In the genomic region with DNA sequence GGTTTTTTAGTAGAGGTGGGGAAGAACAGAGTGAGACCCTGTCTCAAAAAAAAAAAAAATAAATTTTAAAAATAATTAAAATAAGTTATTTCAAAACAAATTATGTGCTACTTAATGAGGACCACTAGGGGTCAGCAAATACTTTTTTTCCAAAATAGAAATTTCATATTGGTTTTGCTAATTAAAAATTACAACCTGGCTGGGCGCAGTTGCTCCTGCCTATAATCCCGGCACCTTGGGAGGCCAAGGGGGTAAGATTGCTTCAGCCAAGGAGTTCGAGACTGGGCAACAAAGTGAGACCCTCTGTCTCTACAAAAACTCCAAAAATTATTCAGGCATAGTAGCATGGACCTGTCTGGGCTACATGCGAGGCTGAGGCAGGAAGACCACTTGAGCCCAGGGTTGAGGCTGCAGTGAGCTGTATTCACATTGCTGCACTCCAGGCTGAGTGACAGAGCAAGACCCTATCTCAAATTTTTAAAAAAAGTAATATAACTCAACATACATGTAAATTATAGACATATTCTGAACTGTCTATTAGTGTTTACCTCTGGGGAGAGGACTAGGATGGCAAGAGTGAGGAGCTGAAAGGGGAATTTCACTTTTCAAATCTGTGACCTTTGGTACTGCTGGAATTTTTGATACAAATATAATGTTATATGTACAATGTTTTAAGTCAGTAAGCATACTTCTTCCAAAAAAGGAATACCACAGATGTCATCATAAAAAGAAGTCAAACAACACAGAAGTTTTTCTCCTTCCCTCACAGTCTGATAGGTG, we compare ENCODE assay signal across 7 cellular contexts. TPM values are rescaled to one million over a fixed set of nuclear protein-coding genes. Genes with fewer than 3 reads are reported as not detected.
DNase-seq lines count a peak whose midpoint lies in the region; ATAC-seq and TF ChIP-seq lines count a peak whose summit lies in the region.

No MANE protein-coding gene starts in this region.

- H4K5ac ChIP-seq in mesendoderm (ENCODE audit: low read length), result no peak overlapping the region

- intact Hi-C loops in MCF 10A (cut with micrococcal nuclease), result loop anchor here (2.0 to 5.0 kb wide), 2 partner anchors 65 to 278 kb away; no protein-coding TSS in a partner anchor

- H3K4me3 Mint-ChIP-seq in MCF 10A (ENCODE audit: unreplicated experiment), result no peak overlapping the region

- no peak overlapping the region for H3K23ac ChIP-seq in mesendoderm (ENCODE audit: low read length)

- no peak overlapping the region for H3K27ac ChIP-seq in mesendoderm (ENCODE audit: low read depth, low read length)

- no peaks in the 10 kb centered on the region for H4K20me1 ChIP-seq in Loucy (ENCODE audit: insufficient read depth, low read length, poor library complexity, severe bottlenecking)

- no peaks in the 10 kb centered on the region for H3K36me3 Mint-ChIP-seq in MCF 10A (ENCODE audit: insufficient read depth, unreplicated experiment)

- H3K9ac ChIP-seq in Loucy (ENCODE audit: low read depth, low read length, poor library complexity, severe bottlenecking) (no peak overlapping the region), mesendoderm (ENCODE audit: low read length) (no peak overlapping the region)

- ATAC-seq in GM18498 (IDR thresholded peaks at IDR 0.05; ENCODE audit: unreplicated experiment) (no peak), HG03135 (IDR thresholded peaks at IDR 0.05; ENCODE audit: unreplicated experiment) (no peak)

- H3K9me3 ChIP-seq in Loucy (ENCODE audit: insufficient read depth, low read depth, low read length), result no peaks in the 10 kb centered on the region

- no CpG with 5 or more reads among the region's 4 CpGs for WGBS in mesendoderm (ENCODE audit: extremely low coverage, insufficient coverage, low lambda C conversion rate)

- H2AK5ac ChIP-seq in mesendoderm (ENCODE audit: low read length), result no peak overlapping the region

- H3K4me1 Mint-ChIP-seq in MCF 10A (ENCODE audit: insufficient read depth, unreplicated experiment), result no peaks in the 10 kb centered on the region

- no TSS peak for BruUV-seq in MCF 10A (replicated peaks; lab: Mats Ljungman, UMichigan)

- H2AFZ ChIP-seq in Loucy (ENCODE audit: low read length), result no peak overlapping the region

- TF ChIP-seq CTCF in Loucy (conservative IDR thresholded peaks at IDR 0.05; ENCODE audit: low read length), result 0 out of 2 replicates have a peak, but pooled peaks have one; percentile 24
- peak; percentile 67 for TF ChIP-seq CTCF in MCF 10A (IDR thresholded peaks at IDR 0.05; ENCODE audit: unreplicated experiment)

- H2BK120ac ChIP-seq in mesendoderm (ENCODE audit: low read depth, low read length), result no peak overlapping the region

- H3K27me3 Mint-ChIP-seq in MCF 10A (ENCODE audit: insufficient read depth, unreplicated experiment), result peaks cover 21% of the 10 kb centered on the region

- H3K36me3 ChIP-seq in Loucy (ENCODE audit: insufficient read depth, low read length) (no peaks in the 10 kb centered on the region), mesendoderm (ENCODE audit: control insufficient read depth, insufficient read depth, low read length) (no peaks in the 10 kb centered on the region)

- H2BK15ac ChIP-seq in mesendoderm (replicated peaks; ENCODE audit: low read depth), result no peak overlapping the region

- H3K9me3 Mint-ChIP-seq in MCF 10A (ENCODE audit: unreplicated experiment), result no peaks in the 10 kb centered on the region

- H3F3A ChIP-seq in Loucy (ENCODE audit: low read depth), result no peaks in the 10 kb centered on the region

- no peaks in the 10 kb centered on the region for H3K79me1 ChIP-seq in mesendoderm (ENCODE audit: low read length)

- H3K56ac ChIP-seq in mesendoderm (ENCODE audit: low read length), result no peak overlapping the region

- H3K18ac ChIP-seq in mesendoderm (ENCODE audit: low read length), result no peak overlapping the region

- H3K27ac Mint-ChIP-seq in MCF 10A (ENCODE audit: low read depth, unreplicated experiment), result no peak overlapping the region

- H3K27me3 ChIP-seq in Loucy (ENCODE audit: insufficient read depth, low read length, poor library complexity, severe bottlenecking) (no peaks in the 10 kb centered on the region), mesendoderm (ENCODE audit: insufficient read depth, low read length, poor library complexity) (peaks cover 1% of the 10 kb centered on the region)

- H3K4me1 ChIP-seq in Loucy (ENCODE audit: insufficient read depth, low read length, poor library complexity, severe bottlenecking) (no peaks in the 10 kb centered on the region), mesendoderm (ENCODE audit: control insufficient read depth, low read depth, low read length) (no peaks in the 10 kb centered on the region)

- H3K9me2 ChIP-seq in Loucy (replicated peaks; ENCODE audit: low read depth, low read length), result no peaks in the 10 kb centered on the region

- H3K4me2 ChIP-seq in Loucy (ENCODE audit: low read depth, low read length, poor library complexity, severe bottlenecking) (no peak overlapping the region), mesendoderm (ENCODE audit: low read length) (no peak overlapping the region)

- POLR2A ChIA-PET in MCF 10A (lab: Yijun Ruan, JAX), result interaction anchor here (0.6 to 1.2 kb wide), 4 partner anchors 22 to 88 kb away, joined by 3 to 4 read pairs (median 4); partner anchors contain the start of gene MSRB1

- H3K4me3 ChIP-seq in Loucy (ENCODE audit: low read length, poor library complexity, severe bottlenecking), result no peak overlapping the region
- H3K4me3 ChIP-seq in mesendoderm (ENCODE audit: low read length), result no peak overlapping the region

- H4K8ac ChIP-seq in mesendoderm (ENCODE audit: low read depth, low read length), result no peak overlapping the region

- peak; percentile 51 for DNase-seq in ELR (ENCODE audit: low read depth)
- peak; percentile 42 for DNase-seq in MCF 10A (ENCODE audit: unreplicated experiment)
- peak; percentile 13 for DNase-seq in mesendoderm
- no peak for DNase-seq in GM19238 (ENCODE audit: insufficient read length, low spot score)

- H3K4ac ChIP-seq in mesendoderm (ENCODE audit: low read depth, low read length), result no peak overlapping the region

- no peak overlapping the region for H2BK5ac ChIP-seq in mesendoderm (ENCODE audit: low read length)

- H3K79me2 ChIP-seq in Loucy (ENCODE audit: insufficient read depth, low read length), result no peaks in the 10 kb centered on the region
- no peaks in the 10 kb centered on the region for H3K79me2 ChIP-seq in mesendoderm (ENCODE audit: control insufficient read depth, insufficient read depth, low read length)

- CTCF ChIA-PET in MCF 10A (lab: Yijun Ruan, JAX), result interaction anchor here (0.6 to 10.8 kb wide), 12 partner anchors 9 to 939 kb away, joined by 3 to 105 read pairs (median 4); partner anchors contain the start of genes FAHD1, HAGH and RNF151

RNA-seq across cellular contexts. Expression of gene MEIOB, which starts 8.1 kb away (rescaled TPM):
- total RNA-seq in MCF 10A (2022), result not detected in 2 replicates
- polyA plus RNA-seq in mesendoderm (2013, experiment 1 of 2), result not detected
- polyA plus RNA-seq in mesendoderm (2013, experiment 2 of 2), result 0.11 TPM

RNA-seq across cellular contexts. Expression of gene FAHD1, which starts 36.9 kb away (rescaled TPM):
- total RNA-seq in MCF 10A (2022), result 18.4 and 21.4 TPM in 2 replicates
- 19.2 TPM for polyA plus RNA-seq in mesendoderm (2013, experiment 1 of 2)
- polyA plus RNA-seq in mesendoderm (2013, experiment 2 of 2), result 20.0 TPM

RNA-seq across cellular contexts. Expression of gene HAGH, which starts 37.2 kb away (rescaled TPM):
- 44.5 and 69.8 TPM in 2 replicates for total RNA-seq in MCF 10A (2022)
- 13.9 TPM for polyA plus RNA-seq in mesendoderm (2013, experiment 1 of 2)
- polyA plus RNA-seq in mesendoderm (2013, experiment 2 of 2), result 13.2 TPM

RNA-seq across cellular contexts. Expression of gene HS3ST6, which starts 54.3 kb away (rescaled TPM):
- not detected in 2 replicates for total RNA-seq in MCF 10A (2022)
- not detected for polyA plus RNA-seq in mesendoderm (2013, experiment 1 of 2)
- not detected for polyA plus RNA-seq in mesendoderm (2013, experiment 2 of 2)
